ENCODE assay signal across 9 cellular contexts in the genomic region with DNA sequence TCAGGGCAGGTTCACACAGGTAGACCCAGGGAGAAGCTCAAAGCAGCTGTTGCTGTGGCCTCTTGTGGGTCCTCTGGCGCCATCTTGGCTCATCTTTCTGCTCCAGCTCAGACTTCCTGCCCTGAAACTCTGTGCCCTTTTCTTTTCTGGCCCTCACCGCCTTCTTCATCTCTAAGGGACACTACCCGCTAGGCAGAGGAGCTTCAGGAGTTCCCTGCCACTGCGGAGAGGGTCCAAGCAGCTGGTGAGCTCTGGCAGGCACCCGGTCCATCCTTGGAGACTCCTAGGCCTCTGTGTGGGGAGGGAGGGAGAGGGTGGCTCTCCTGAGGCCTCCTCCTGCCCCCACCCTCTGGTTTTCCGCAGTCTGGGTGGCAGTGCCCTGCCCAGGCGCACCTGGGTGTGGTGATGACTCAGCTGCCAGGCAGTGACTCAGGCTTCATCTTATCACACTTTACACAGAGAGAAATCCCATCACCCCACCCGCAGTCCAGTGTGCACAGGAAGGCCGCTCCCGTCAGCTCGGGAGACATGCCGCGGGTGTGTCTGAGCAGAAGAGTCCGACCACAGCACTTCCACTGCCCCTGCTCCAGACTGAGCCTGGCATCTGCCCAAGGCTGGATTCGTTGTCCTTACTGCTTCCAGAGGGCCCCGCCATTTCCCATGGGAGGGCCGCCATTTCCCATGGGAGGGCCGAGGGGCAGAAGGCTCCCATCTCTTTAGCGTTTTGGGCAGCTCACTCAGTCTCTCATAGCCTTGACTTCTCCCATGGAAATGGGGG. TPM values are rescaled to one million over a fixed set of nuclear protein-coding genes. Genes with fewer than 3 reads are reported as not detected.
DNase-seq lines count a peak whose midpoint lies in the region; ATAC-seq and TF ChIP-seq lines count a peak whose summit lies in the region.
"Had no signal": no experiment of that assay in that cellular context is flagged by ENCODE, and none has a peak within 500 bp of the region (broad histone marks: within the 10 kb centered on the region; RNA-seq: fewer than 3 reads in every experiment).

No MANE protein-coding gene starts in this region.

- no peak overlapping the region for H3K4me2 ChIP-seq in fibroblast of lung (ENCODE audit: extremely low read depth, insufficient read depth, low read length)

- ATAC-seq in HG03378 (IDR thresholded peaks at IDR 0.05; ENCODE audit: unreplicated experiment) (no peak), GM19351 (IDR thresholded peaks at IDR 0.05; ENCODE audit: unreplicated experiment) (no peak)

- no peaks in the 10 kb centered on the region for H4K20me1 ChIP-seq in fibroblast of lung (ENCODE audit: control insufficient read depth, extremely low read depth, insufficient read depth, low read length)

- H3K27me3 Mint-ChIP-seq in activated CD4-positive, alpha-beta memory T cell treated with anti-CD3 and anti-CD28 coated beads, Interleukin-2, amount 10 ng/mL, durations not matched to agents 7 days and 5 days, result no peaks in the 10 kb centered on the region

- H3K4me1 ChIP-seq in fibroblast of lung (ENCODE audit: control insufficient read depth, extremely low read depth, insufficient read depth, low read length), result no peaks in the 10 kb centered on the region

- no peak overlapping the region for H3K9ac ChIP-seq in fibroblast of lung (ENCODE audit: insufficient read depth, low read length)

- no peaks in the 10 kb centered on the region for H3K9me3 ChIP-seq in fibroblast of lung (ENCODE audit: control insufficient read depth, insufficient read depth, low read depth, low read length)

- H3K27me3 ChIP-seq in fibroblast of lung (ENCODE audit: control insufficient read depth, insufficient read depth, low read length), result no peaks in the 10 kb centered on the region

- peaks cover 4% of the 10 kb centered on the region for H3K36me3 ChIP-seq in fibroblast of lung (ENCODE audit: control insufficient read depth, insufficient read depth, low read length)

- H3K4me1 Mint-ChIP-seq in activated CD4-positive, alpha-beta memory T cell treated with anti-CD3 and anti-CD28 coated beads, Interleukin-2, amount 10 ng/mL, durations not matched to agents 7 days and 5 days, result peaks cover 56% of the 10 kb centered on the region

- CTCF ChIA-PET in activated CD4-positive, alpha-beta memory T cell treated with anti-CD3 and anti-CD28 coated beads, Interleukin-2, amount 10 ng/mL, durations not matched to agents 7 days and 5 days (lab: Charles Lee), result interaction anchor here (0.5 to 6.0 kb wide), 9 partner anchors 8 to 332 kb away, joined by 3 to 95 read pairs (median 4); a partner anchor contains a TSS

- DNase-seq in NCI-H748 (lab: John Stamatoyannopoulos, UW; ENCODE audit: unreplicated experiment) (peak; percentile 17), NCI-H748 treated with DMSO at 0.1 percent for 48 hours (lab: John Stamatoyannopoulos, UW) (no peak), fibroblast of lung (ENCODE audit: low read depth in 2 of 2) (peak; percentile 65 to 86), posterior vena cava (ENCODE audit: low spot score) (peak; percentile 86), pons (ENCODE audit: low spot score) (no peak)
- DNase-seq in activated CD4-positive, alpha-beta memory T cell treated with anti-CD3 and anti-CD28 coated beads, Interleukin-2, amount 10 ng/mL, durations not matched to agents 7 days and 5 days, result peak; percentile 84

- H2AFZ ChIP-seq in fibroblast of lung (ENCODE audit: low read length), result no peak overlapping the region

- H3K27ac Mint-ChIP-seq in activated CD4-positive, alpha-beta memory T cell treated with anti-CD3 and anti-CD28 coated beads, Interleukin-2, amount 10 ng/mL, durations not matched to agents 7 days and 5 days, result peak overlapping the region; percentile 90

- H3K27ac ChIP-seq in fibroblast of lung (ENCODE audit: insufficient read depth, low read length), result no peak overlapping the region
- H3K27ac ChIP-seq: C4-2B had no signal

- no peaks in the 10 kb centered on the region for H3K79me2 ChIP-seq in fibroblast of lung (ENCODE audit: control insufficient read depth, insufficient read depth, low read length)

- peak overlapping the region; percentile 34 for H3K4me3 Mint-ChIP-seq in activated CD4-positive, alpha-beta memory T cell treated with anti-CD3 and anti-CD28 coated beads, Interleukin-2, amount 10 ng/mL, durations not matched to agents 7 days and 5 days

- TF ChIP-seq CTCF in fibroblast of lung (conservative IDR thresholded peaks at IDR 0.05 in 1 of 2, IDR thresholded peaks at IDR 0.05 in 1 of 2; ENCODE audit: low read depth in 1 of 2, low read length in 2 of 2), result no peak

- H3K9me3 Mint-ChIP-seq in activated CD4-positive, alpha-beta memory T cell treated with anti-CD3 and anti-CD28 coated beads, Interleukin-2, amount 10 ng/mL, durations not matched to agents 7 days and 5 days, result no peaks in the 10 kb centered on the region

- H3K4me3 ChIP-seq in fibroblast of lung (replicated peaks in 1 of 4; ENCODE audit: control extremely low read depth in 1 of 4, insufficient read depth in 1 of 4, low read depth in 3 of 4, low read length in 4 of 4), result no peak overlapping the region

- POLR2A ChIA-PET in activated CD4-positive, alpha-beta memory T cell treated with anti-CD3 and anti-CD28 coated beads, Interleukin-2, amount 10 ng/mL, durations not matched to agents 7 days and 5 days (lab: Charles Lee), result interaction anchor here (0.8 to 6.2 kb wide), 17 partner anchors 9 to 630 kb away, joined by 3 to 65 read pairs (median 3); a partner anchor contains a TSS

- intact Hi-C loops in posterior vena cava (cut with DNase I), result no loop called here

- H3K36me3 Mint-ChIP-seq in activated CD4-positive, alpha-beta memory T cell treated with anti-CD3 and anti-CD28 coated beads, Interleukin-2, amount 10 ng/mL, durations not matched to agents 7 days and 5 days (ENCODE audit: low read depth), result peaks cover 38% of the 10 kb centered on the region

RNA-seq across cellular contexts. Expression of a gene that starts 7.3 kb away (rescaled TPM):
- 10 to 100 TPM; 68.2 to 69.4 TPM for total RNA-seq in activated CD4-positive, alpha-beta memory T cell treated with anti-CD3 and anti-CD28 coated beads, Interleukin-2, amount 10 ng/mL, durations not matched to agents 7 days and 5 days
- total RNA-seq in fibroblast of lung, result 25.7 and 29.9 TPM in 2 replicates
- 18.6 and 21.6 TPM in 2 replicates for polyA plus RNA-seq in fibroblast of lung
- 40.3 and 54.5 TPM in 2 replicates for polyA plus RNA-seq in fibroblast of lung (2012)
- polyA minus RNA-seq in fibroblast of lung (ENCODE audit: low replicate concordance), result 10.5 and 27.5 TPM in 2 replicates
- total RNA-seq in posterior vena cava, result 10 to 100 TPM; 26.2 to 33.0 TPM

RNA-seq across cellular contexts. Expression of a gene that starts 14.5 kb away (rescaled TPM):
- 10 to 100 TPM; 17.1 to 17.9 TPM for total RNA-seq in activated CD4-positive, alpha-beta memory T cell treated with anti-CD3 and anti-CD28 coated beads, Interleukin-2, amount 10 ng/mL, durations not matched to agents 7 days and 5 days
- 2.8 and 3.1 TPM in 2 replicates for total RNA-seq in fibroblast of lung
- 5.7 and 5.9 TPM in 2 replicates for polyA plus RNA-seq in fibroblast of lung
- 7.8 and 8.1 TPM in 2 replicates for polyA plus RNA-seq in fibroblast of lung (2012)
- 18.5 and 30.3 TPM in 2 replicates for polyA minus RNA-seq in fibroblast of lung (ENCODE audit: low replicate concordance)
- total RNA-seq in posterior vena cava, result 1 to 10 TPM; 5.8 to 6.4 TPM

RNA-seq across cellular contexts. Expression of a gene that starts 30.1 kb away (rescaled TPM):
- 100 to 1,000 TPM; 305 to 329 TPM for total RNA-seq in activated CD4-positive, alpha-beta memory T cell treated with anti-CD3 and anti-CD28 coated beads, Interleukin-2, amount 10 ng/mL, durations not matched to agents 7 days and 5 days
- total RNA-seq in fibroblast of lung (51.9 and 78.8 TPM in 2 replicates), posterior vena cava (10 to 100 TPM; 20.1 to 22.3 TPM)
- polyA plus RNA-seq in fibroblast of lung, result 142 and 271 TPM in 2 replicates
- 255 and 440 TPM in 2 replicates for polyA plus RNA-seq in fibroblast of lung (2012)
- polyA minus RNA-seq in fibroblast of lung (ENCODE audit: low replicate concordance), result 29.1 and 33.6 TPM in 2 replicates

RNA-seq across cellular contexts. Expression of a gene that starts 36.5 kb away (rescaled TPM):
- total RNA-seq in activated CD4-positive, alpha-beta memory T cell treated with anti-CD3 and anti-CD28 coated beads, Interleukin-2, amount 10 ng/mL, durations not matched to agents 7 days and 5 days, result 10 to 100 TPM; 10.4 TPM
- 3.6 and 8.4 TPM in 2 replicates for total RNA-seq in fibroblast of lung
- polyA plus RNA-seq in fibroblast of lung, result 1.5 and 2.4 TPM in 2 replicates
- 1.7 and 3.4 TPM in 2 replicates for polyA plus RNA-seq in fibroblast of lung (2012)
- polyA minus RNA-seq in fibroblast of lung (ENCODE audit: low replicate concordance), result 4.7 and 6.4 TPM in 2 replicates
- 1 to 10 TPM; 6.1 to 8.1 TPM for total RNA-seq in posterior vena cava

RNA-seq across cellular contexts. Expression of a gene that starts 58.5 kb away (rescaled TPM):
- 100 to 1,000 TPM; 548 to 559 TPM for total RNA-seq in activated CD4-positive, alpha-beta memory T cell treated with anti-CD3 and anti-CD28 coated beads, Interleukin-2, amount 10 ng/mL, durations not matched to agents 7 days and 5 days
- total RNA-seq in fibroblast of lung, result 109 and 122 TPM in 2 replicates
- 190 and 191 TPM in 2 replicates for polyA plus RNA-seq in fibroblast of lung
- 382 and 410 TPM in 2 replicates for polyA plus RNA-seq in fibroblast of lung (2012)
- 27.8 and 29.3 TPM in 2 replicates for polyA minus RNA-seq in fibroblast of lung (ENCODE audit: low replicate concordance)
- 100 to 1,000 TPM; 221 to 238 TPM for total RNA-seq in posterior vena cava

Comparison
In these comparisons a context has a peak if more than half of its experiments do, and no peak if none do; other contexts are left out.
1. DNase-seq: peak in NCI-H748 (single experiment), activated CD4-positive, alpha-beta memory T cell treated with anti-CD3 and anti-CD28 coated beads, Interleukin-2, amount 10 ng/mL, durations not matched to agents 7 days and 5 days (single experiment), fibroblast of lung (2 of 2) and posterior vena cava (single experiment); none in NCI-H748 treated with DMSO at 0.1 percent for 48 hours (single experiment) and pons (single experiment).